ENCODE assay signal across 26 cellular contexts in the genomic region with DNA sequence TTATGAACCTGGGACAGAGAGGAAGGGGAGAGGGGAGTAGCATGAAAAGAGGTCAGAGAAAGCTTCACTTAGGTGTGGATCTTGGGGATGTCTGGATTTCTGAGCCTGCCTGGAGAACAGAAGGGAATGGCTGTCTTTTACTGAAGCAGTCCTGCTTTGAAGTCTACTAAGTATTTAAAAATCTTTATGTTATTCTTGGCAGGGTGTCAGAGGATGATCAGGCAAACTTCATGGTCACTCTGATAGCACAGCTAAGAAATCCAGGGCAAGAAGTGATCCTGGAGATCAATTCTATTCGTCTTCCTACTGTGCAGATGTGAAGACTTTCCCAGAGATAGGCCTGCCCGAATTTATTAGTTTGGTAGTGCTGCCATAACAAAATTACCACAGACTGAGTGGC.
DNase-seq lines count a peak whose midpoint lies in the region; ATAC-seq and TF ChIP-seq lines count a peak whose summit lies in the region.
"Had no signal": no experiment of that assay in that cellular context is flagged by ENCODE, and none has a peak within 500 bp of the region (broad histone marks: within the 10 kb centered on the region; RNA-seq: fewer than 3 reads in every experiment).

No MANE protein-coding gene starts in this region.

- DNase-seq in EH (ENCODE audit: low read depth) (peak; percentile 58), LHCN-M2 (ENCODE audit: low read depth) (peak; percentile 39), fibroblast of lung (ENCODE audit: low read depth in 2 of 2) (peak; percentile 9 to 16), non-pigmented ciliary epithelial cell (ENCODE audit: low read depth) (peak; percentile 10), cerebellar nuclear complex (lab: John Stamatoyannopoulos, UW) (no peak), D341Med (ENCODE audit: low spot score) (no peak)
- DNase-seq: 8988T; AML-193; CD4-positive, alpha-beta T cell; COR-L47; GF-D8; Karpas-422; MV-4-11; NCI-H1105 treated with DMSO at 0.1 percent for 48 hours; NCI-H146; NCI-H1930; NCI-H446 treated with DMSO at 0.1 percent for 48 hours; NCI-H526; NCI-H82; PC-9; SJCRH30 had no signal

- no peaks in the 10 kb centered on the region for H4K20me1 ChIP-seq in fibroblast of lung (ENCODE audit: control insufficient read depth, extremely low read depth, insufficient read depth, low read length)
- H4K20me1 ChIP-seq: BLaER1 treated with 17β-estradiol and CSF1 and Interleukin-3, amounts not matched to agents 10 nM and 100 nM had no signal

- no peak overlapping the region for H3K4me2 ChIP-seq in fibroblast of lung (ENCODE audit: extremely low read depth, insufficient read depth, low read length)
- H3K4me2 ChIP-seq: BLaER1 treated with 17β-estradiol and CSF1 and Interleukin-3, amounts not matched to agents 10 nM and 100 nM; PC-9 had no signal

- H3K9me3 ChIP-seq in fibroblast of lung (ENCODE audit: control insufficient read depth, insufficient read depth, low read depth, low read length), result no peaks in the 10 kb centered on the region
- H3K9me3 ChIP-seq: SJCRH30 had no signal

- no peak overlapping the region for H3K27ac ChIP-seq in fibroblast of lung (ENCODE audit: insufficient read depth, low read length)
- H3K27ac ChIP-seq: BLaER1 treated with 17β-estradiol and CSF1 and Interleukin-3, amounts not matched to agents 10 nM and 100 nM; PC-9; SJCRH30 had no signal

- H3K79me2 ChIP-seq in fibroblast of lung (ENCODE audit: control insufficient read depth, insufficient read depth, low read length), result no peaks in the 10 kb centered on the region

- no peak overlapping the region for H2AFZ ChIP-seq in fibroblast of lung (ENCODE audit: low read length)
- H2AFZ ChIP-seq: PC-9 had no signal

- no peak for TF ChIP-seq CTCF in fibroblast of lung (conservative IDR thresholded peaks at IDR 0.05 in 1 of 2, IDR thresholded peaks at IDR 0.05 in 1 of 2; ENCODE audit: low read depth in 1 of 2, low read length in 2 of 2)

- peaks cover 3% of the 10 kb centered on the region for H3K4me1 ChIP-seq in fibroblast of lung (ENCODE audit: control insufficient read depth, extremely low read depth, insufficient read depth, low read length)
- H3K4me1 ChIP-seq: SJCRH30 had no signal

- no peaks in the 10 kb centered on the region for H3K36me3 ChIP-seq in fibroblast of lung (ENCODE audit: control insufficient read depth, insufficient read depth, low read length)
- H3K36me3 ChIP-seq: BLaER1 treated with 17β-estradiol and CSF1 and Interleukin-3, amounts not matched to agents 10 nM and 100 nM; SJCRH30 had no signal

- no peaks in the 10 kb centered on the region for H3K27me3 ChIP-seq in fibroblast of lung (ENCODE audit: control insufficient read depth, insufficient read depth, low read length)
- H3K27me3 ChIP-seq: BLaER1 treated with 17β-estradiol and CSF1 and Interleukin-3, amounts not matched to agents 10 nM and 100 nM had no signal

- no peak for ATAC-seq in HG02970 (IDR thresholded peaks at IDR 0.05; ENCODE audit: low FRiP score, unreplicated experiment)
- ATAC-seq: HCT116, Right ventricle myocardium inferior, SK-N-SH treated with all-trans-retinoic acid at 6 μM for 48 hours had no signal

- H3K4me3 ChIP-seq in fibroblast of lung (replicated peaks in 1 of 4; ENCODE audit: control extremely low read depth in 1 of 4, insufficient read depth in 1 of 4, low read depth in 3 of 4, low read length in 4 of 4), result no peak overlapping the region
- H3K4me3 ChIP-seq: BLaER1 treated with 17β-estradiol and CSF1 and Interleukin-3, amounts not matched to agents 10 nM and 100 nM; PC-9; SJCRH30 had no signal

- no peak overlapping the region for H3K9ac ChIP-seq in fibroblast of lung (ENCODE audit: insufficient read depth, low read length)
- H3K9ac ChIP-seq: BLaER1 treated with 17β-estradiol and CSF1 and Interleukin-3, amounts not matched to agents 10 nM and 100 nM had no signal

Comparison
In these comparisons a context has a peak if more than half of its experiments do, and no peak if none do; other contexts are left out.
1. DNase-seq: peak in EH (single experiment), LHCN-M2 (single experiment), fibroblast of lung (2 of 2) and non-pigmented ciliary epithelial cell (single experiment); none in cerebellar nuclear complex (0 of 2) and D341Med (single experiment).